17 cellular contexts compared by ENCODE assay signal in genomic region chr2:159000072-159000471, GRCh38. TPM values are rescaled to one million over a fixed set of nuclear protein-coding genes. Genes with fewer than 3 reads are reported as not detected.
DNase-seq lines count a peak whose midpoint lies in the region; ATAC-seq, FAIRE-seq and TF ChIP-seq lines count a peak whose summit lies in the region.
"Had no signal": no experiment of that assay in that cellular context is flagged by ENCODE, and none has a peak within 500 bp of the region (broad histone marks: within the 10 kb centered on the region; RNA-seq: fewer than 3 reads in every experiment).

No MANE protein-coding gene starts in this region.

- dilution Hi-C loops in IMR-90 (cut with HindIII; ENCODE audit: low sequenced_read_pairs, unreplicated experiment) = no loop called here

- H3K4me1 ChIP-seq in ACC112 (ENCODE audit: control insufficient read depth, insufficient read depth, low read length, unreplicated experiment) (peaks cover 28% of the 10 kb centered on the region), IMR-90 (ENCODE audit: control insufficient read depth, insufficient read depth, low read length) (peaks cover 22% of the 10 kb centered on the region), muscle layer of duodenum (ENCODE audit: control insufficient read depth in 1 of 2, insufficient read depth in 2 of 2, low read length in 2 of 2) (peaks cover 26 to 46% of the 10 kb centered on the region in 2 donors), body of pancreas (peaks cover 20% of the 10 kb centered on the region), kidney (ENCODE audit: control insufficient read depth in 1 of 2, insufficient read depth in 1 of 2, low read depth in 1 of 2, low read length in 2 of 2) (peaks cover 5 to 21% of the 10 kb centered on the region in 2 donors)

- no peak overlapping the region for H3K9ac ChIP-seq in IMR-90 (ENCODE audit: low read depth, low read length)
- H3K9ac ChIP-seq in kidney (ENCODE audit: low read length in 2 of 2) = no peak overlapping the region

- H3K36me3 ChIP-seq in ACC112 (ENCODE audit: insufficient read depth, low read length) (no peaks in the 10 kb centered on the region), IMR-90 (ENCODE audit: control insufficient read depth, insufficient read depth, low read length) (peaks cover 2% of the 10 kb centered on the region), muscle layer of duodenum (ENCODE audit: control insufficient read depth in 1 of 2, insufficient read depth in 2 of 2, low read length in 2 of 2) (no peaks in the 10 kb centered on the region), body of pancreas (replicated peaks in 1 of 2; ENCODE audit: insufficient read depth in 1 of 2, low read depth in 2 of 2) (no peaks in the 10 kb centered on the region), kidney (ENCODE audit: control insufficient read depth in 1 of 2, insufficient read depth in 2 of 2, low read length in 2 of 2) (peaks cover 0 to 2% of the 10 kb centered on the region in 2 donors)

- peak overlapping the region; percentile 10; the same call in 1 of the 2 replicates for H3K23ac ChIP-seq in IMR-90 (ENCODE audit: low read depth, low read length)

- FAIRE-seq in H54 (lab: Jason Lieb, UNC) (no peak), kidney (lab: Jason Lieb, UNC) (no peak)

- peak overlapping the region; percentile 45; the same call in 1 of the 2 replicates for H3K18ac ChIP-seq in IMR-90 (ENCODE audit: low read depth, low read length)

- H3K27me3 ChIP-seq in ACC112 (ENCODE audit: insufficient read depth, low read length) (no peaks in the 10 kb centered on the region), IMR-90 (ENCODE audit: control insufficient read depth, insufficient read depth, low read length) (no peaks in the 10 kb centered on the region), muscle layer of duodenum (ENCODE audit: low read depth, low read length) (no peaks in the 10 kb centered on the region), body of pancreas (no peaks in the 10 kb centered on the region)

- H3K27ac ChIP-seq in ACC112 (ENCODE audit: low read depth, low read length) (peak overlapping the region; percentile 64; the same call in 1 of the 2 replicates), IMR-90 (ENCODE audit: insufficient read depth, low read length) (peak overlapping the region; percentile 51; the same call in 1 of the 2 replicates), caudate nucleus (ENCODE audit: low read depth, low read length) (peak overlapping the region; percentile 60), muscle layer of duodenum (ENCODE audit: low read length) (peak overlapping the region; percentile 48), body of pancreas (no peak overlapping the region), kidney (ENCODE audit: low read depth in 2 of 2, low read length in 2 of 2) (no peak overlapping the region)
- H3K27ac ChIP-seq: SK-N-MC had no signal

- no TSS peak for BruUV-seq in IMR-90 (replicated peaks; lab: Mats Ljungman, UMichigan)

- 0 out of 2 replicates have a peak overlapping the region, but pooled peaks have one; percentile 78 for H3K4me2 ChIP-seq in IMR-90 (ENCODE audit: low read depth, low read length)

- H2BK20ac ChIP-seq in IMR-90 (ENCODE audit: low read depth, low read length) = peak overlapping the region; percentile 59; the same call in 1 of the 2 replicates

- no peak for TF ChIP-seq POLR2A in IMR-90 (IDR thresholded peaks at IDR 0.05; ENCODE audit: low read depth, low read length)
- no peak for TF ChIP-seq POLR2A in H54 (IDR thresholded peaks at IDR 0.05; ENCODE audit: low read depth, low read length)
- TF ChIP-seq POLR2A in body of pancreas (IDR thresholded peaks at IDR 0.05) = no peak

- H2AFZ ChIP-seq in ACC112 (ENCODE audit: low read length, unreplicated experiment) = no peak overlapping the region
- H2AFZ ChIP-seq in IMR-90 (replicated peaks; ENCODE audit: low read length, poor library complexity) = no peak overlapping the region

- peak overlapping the region; percentile 86 for H2AK9ac ChIP-seq in IMR-90 (replicated peaks; ENCODE audit: low read depth, low read length, poor library complexity)

- peak overlapping the region; percentile 77 for H2BK120ac ChIP-seq in IMR-90 (ENCODE audit: low read depth, low read length)

- peaks cover 37 to 85% of the 10 kb centered on the region in 2 experiments for H3K79me1 ChIP-seq in IMR-90 (ENCODE audit: low read depth in 1 of 2, low read length in 2 of 2)

- TF ChIP-seq RAD21 in IMR-90 (IDR thresholded peaks at IDR 0.05; ENCODE audit: low read length) = no peak

- H3K56ac ChIP-seq in IMR-90 (ENCODE audit: extremely low read depth, insufficient read depth, low read length) = no peak overlapping the region

- no peak for TF ChIP-seq CTCF in IMR-90 (conservative IDR thresholded peaks at IDR 0.05; ENCODE audit: low read depth, low read length)
- no peak for TF ChIP-seq CTCF in body of pancreas (IDR thresholded peaks at IDR 0.05)
- no peak for TF ChIP-seq CTCF in kidney (IDR thresholded peaks at IDR 0.05; ENCODE audit: borderline replicate concordance, extremely low read depth, insufficient read depth)

- intact Hi-C loops in IMR-90 (cut with micrococcal nuclease) (no loop called here), body of pancreas (cut with DNase I) (no loop called here), kidney (cut with DNase I) (no loop called here)

- peaks cover 22% of the 10 kb centered on the region for H3K79me2 ChIP-seq in ACC112 (ENCODE audit: control insufficient read depth, insufficient read depth, low read length, unreplicated experiment)

- peak overlapping the region in 1 of 2 experiments; percentile 31; a peak in 1 of 4 replicates for H4K8ac ChIP-seq in IMR-90 (ENCODE audit: low read depth in 2 of 2, low read length in 2 of 2)

- H4K20me1 ChIP-seq in IMR-90 (ENCODE audit: insufficient read depth, low read length) = peaks cover 16% of the 10 kb centered on the region

- in situ Hi-C loops in IMR-90 (cut with MboI; ENCODE audit: low sequenced_read_pairs) = no loop called here

- H2BK15ac ChIP-seq in IMR-90 (ENCODE audit: low read depth, low read length) = peak overlapping the region; percentile 40; the same call in 1 of the 3 replicates

- H3K4ac ChIP-seq in IMR-90 (ENCODE audit: low read depth, low read length) = peak overlapping the region; percentile 72

- POLR2A ChIA-PET in IMR-90 (lab: Charles Lee; ENCODE audit: unreplicated experiment) = no interaction called here

- no peaks in the 10 kb centered on the region for H3K9me3 ChIP-seq in IMR-90 (ENCODE audit: control insufficient read depth, insufficient read depth, low read length)
- no peaks in the 10 kb centered on the region for H3K9me3 ChIP-seq in muscle layer of duodenum (ENCODE audit: control insufficient read depth in 1 of 2, low read length in 2 of 2)
- no peaks in the 10 kb centered on the region for H3K9me3 ChIP-seq in body of pancreas
- no peaks in the 10 kb centered on the region for H3K9me3 ChIP-seq in kidney (ENCODE audit: control insufficient read depth in 1 of 2, low read length in 2 of 2)

- CTCF ChIA-PET in IMR-90 (lab: Yijun Ruan, JAX) = interaction anchor here (0.6 kb wide), 1 partner anchor 1207 kb away, joined by 3 read pairs; no protein-coding TSS in a partner anchor

- H3K14ac ChIP-seq in IMR-90 (replicated peaks; ENCODE audit: low read depth, low read length) = peak overlapping the region; percentile 79

- peak overlapping the region; percentile 42 for H4K91ac ChIP-seq in IMR-90 (ENCODE audit: insufficient read depth, low read depth, low read length)

- WGBS in IMR-90 (ENCODE audit: extremely low coverage in 2 of 2, insufficient read length in 1 of 2), 2 experiments = 86 to 100% methylated on average over 1 to 4 of the region's 8 CpGs
- 97 to 98% methylated on average over 8 of the region's 8 CpGs for WGBS in body of pancreas, 2 donors

- H3K9me1 ChIP-seq in IMR-90 (ENCODE audit: insufficient read depth, low read length) = peaks cover 28% of the 10 kb centered on the region

- ATAC-seq in IMR-90 (ENCODE audit: low read depth) (no peak), body of pancreas (no peak)
- ATAC-seq: CD8-positive, alpha-beta T cell had no signal

- peak overlapping the region; percentile 63; the same call in 1 of the 2 replicates for H2AK5ac ChIP-seq in IMR-90 (ENCODE audit: low read depth, low read length)

- H2BK5ac ChIP-seq in IMR-90 (ENCODE audit: low read depth, low read length, poor library complexity, severe bottlenecking) = peak overlapping the region; percentile 68

- no peak for DNase-seq in IMR-90
- DNase-seq in caudate nucleus (lab: John Stamatoyannopoulos, UW) = peak in 5 of 61 donors; percentile 5 to 23 (median 12)
- DNase-seq in H54 (ENCODE audit: insufficient read length, low spot score) = no peak
- no peak for DNase-seq in body of pancreas
- no peak for DNase-seq in kidney
- DNase-seq in SHP77 treated with DMSO at 0.1 percent for 48 hours (lab: John Stamatoyannopoulos, UW) = no peak
- DNase-seq: CD8-positive, alpha-beta T cell; DND-41; GDM1; GOT3; NCI-H1436; NCI-H2081; NCI-H526; NK-92 treated with Interleukin-12 subunit alpha and Interleukin-12 subunit beta, amount 100 ng/mL, for 24 hours had no signal

- H3K4me3 ChIP-seq in ACC112 (ENCODE audit: low read depth, low read length) = no peak overlapping the region
- no peak overlapping the region for H3K4me3 ChIP-seq in IMR-90 (ENCODE audit: insufficient read depth, low read depth, low read length)
- H3K4me3 ChIP-seq in muscle layer of duodenum (ENCODE audit: low read depth in 1 of 2, low read length in 2 of 2) = no peak overlapping the region
- no peak overlapping the region for H3K4me3 ChIP-seq in body of pancreas
- H3K4me3 ChIP-seq in kidney (ENCODE audit: low read length in 2 of 2) = no peak overlapping the region
- H3K4me3 ChIP-seq: SK-N-MC had no signal

- H4K5ac ChIP-seq in IMR-90 (ENCODE audit: low read depth, low read length) = peak overlapping the region; percentile 55

TF ChIP-seq in IMR-90, 13 proteins besides CTCF, POLR2A, EP300 and RAD21 (continues in another document):
- TF ChIP-seq MXI1 (IDR thresholded peaks at IDR 0.05; ENCODE audit: borderline replicate concordance, low read depth, low read length) (no peak), RFX5 (IDR thresholded peaks at IDR 0.05; ENCODE audit: low read depth, low read length) (no peak), MAZ (IDR thresholded peaks at IDR 0.05; ENCODE audit: borderline replicate concordance, low read depth, low read length) (no peak), FOS (IDR thresholded peaks at IDR 0.05; ENCODE audit: low read depth, low read length) (no peak), CHD1 (IDR thresholded peaks at IDR 0.05; ENCODE audit: low read depth, low read length) (no peak), NFE2L2 (IDR thresholded peaks at IDR 0.05; ENCODE audit: low read depth, low read length) (no peak), MAFK (IDR thresholded peaks at IDR 0.05; ENCODE audit: low read depth, low read length) (no peak), BHLHE40 (IDR thresholded peaks at IDR 0.05; ENCODE audit: low read depth, low read length) (no peak)

RNA-seq across cellular contexts. Expression of gene TANC1, which starts 31.6 kb away (rescaled TPM):
- total RNA-seq in IMR-90 (2012; rRNA removed) (12.8 and 12.9 TPM in 2 replicates), body of pancreas (10 to 100 TPM; 23.1 to 23.3 TPM), kidney (39.0 TPM)
- polyA plus RNA-seq in IMR-90 (2012; rRNA removed) (10.1 and 10.2 TPM in 2 replicates), kidney (ENCODE audit: insufficient read depth, low read depth, low replicate concordance) (9.2 TPM)
- 3.6 and 5.0 TPM in 2 replicates for polyA plus RNA-seq in IMR-90 (2012; cell fraction: cytosol; rRNA removed)
- polyA plus RNA-seq in IMR-90 (2012; cell fraction: nucleus; rRNA removed; ENCODE audit: low replicate concordance) = 27.3 and 53.0 TPM in 2 replicates

Comparison
In these comparisons a context has a peak if more than half of its experiments do, and no peak if none do; other contexts are left out.
1. H3K27ac ChIP-seq: peak in ACC112 (single experiment), IMR-90 (single experiment), caudate nucleus (single experiment) and muscle layer of duodenum (single experiment); none in body of pancreas (0 of 4) and kidney (0 of 2).